In the genomic region with DNA sequence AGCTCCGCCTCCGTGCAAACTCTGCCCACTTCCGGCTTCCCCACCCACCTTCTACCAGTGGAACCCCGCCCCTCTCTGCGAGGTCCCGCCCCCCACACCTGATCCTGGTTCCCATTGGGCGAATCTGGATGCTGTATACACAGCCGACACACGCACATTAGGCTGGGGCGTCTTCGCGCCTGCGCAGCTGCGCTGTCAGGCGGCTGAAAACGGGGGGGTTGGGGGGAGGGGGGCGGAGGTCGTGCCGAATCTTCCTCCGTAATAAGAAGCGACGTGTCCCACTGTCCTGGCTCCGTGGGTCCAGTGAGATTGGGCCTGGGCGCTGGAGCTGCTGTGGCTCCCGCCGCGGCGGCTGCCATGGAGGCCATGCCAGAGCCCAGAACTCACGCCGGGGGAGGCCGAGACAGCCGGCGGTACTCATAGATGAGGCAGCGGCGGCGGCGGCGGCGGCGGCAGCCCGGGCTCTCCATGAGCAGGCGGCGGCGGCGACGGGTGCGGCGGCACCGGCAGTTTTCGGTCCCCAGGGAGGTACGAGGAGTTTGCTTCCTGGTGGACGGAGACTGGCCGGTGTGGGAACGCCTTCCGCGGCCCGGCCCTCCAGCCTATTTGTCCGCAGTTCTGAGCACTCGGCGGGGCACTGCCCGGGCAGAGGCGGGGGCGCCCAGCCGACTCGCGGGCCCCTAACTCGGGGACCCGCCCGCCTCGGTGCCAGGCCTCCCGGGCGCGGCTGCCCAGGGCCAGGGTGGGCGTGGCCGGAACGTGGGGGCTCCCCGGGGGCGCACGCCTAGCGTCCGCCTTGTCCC, we compare ENCODE assay signal across 1 cellular context.
TF ChIP-seq lines count a peak whose summit lies in the region.

No MANE protein-coding gene starts in this region.

TF ChIP-seq in HepG2, 621 proteins besides CTCF, POLR2A, EP300 and RAD21 (continued from another document):
- TF ChIP-seq, protein P1, sequence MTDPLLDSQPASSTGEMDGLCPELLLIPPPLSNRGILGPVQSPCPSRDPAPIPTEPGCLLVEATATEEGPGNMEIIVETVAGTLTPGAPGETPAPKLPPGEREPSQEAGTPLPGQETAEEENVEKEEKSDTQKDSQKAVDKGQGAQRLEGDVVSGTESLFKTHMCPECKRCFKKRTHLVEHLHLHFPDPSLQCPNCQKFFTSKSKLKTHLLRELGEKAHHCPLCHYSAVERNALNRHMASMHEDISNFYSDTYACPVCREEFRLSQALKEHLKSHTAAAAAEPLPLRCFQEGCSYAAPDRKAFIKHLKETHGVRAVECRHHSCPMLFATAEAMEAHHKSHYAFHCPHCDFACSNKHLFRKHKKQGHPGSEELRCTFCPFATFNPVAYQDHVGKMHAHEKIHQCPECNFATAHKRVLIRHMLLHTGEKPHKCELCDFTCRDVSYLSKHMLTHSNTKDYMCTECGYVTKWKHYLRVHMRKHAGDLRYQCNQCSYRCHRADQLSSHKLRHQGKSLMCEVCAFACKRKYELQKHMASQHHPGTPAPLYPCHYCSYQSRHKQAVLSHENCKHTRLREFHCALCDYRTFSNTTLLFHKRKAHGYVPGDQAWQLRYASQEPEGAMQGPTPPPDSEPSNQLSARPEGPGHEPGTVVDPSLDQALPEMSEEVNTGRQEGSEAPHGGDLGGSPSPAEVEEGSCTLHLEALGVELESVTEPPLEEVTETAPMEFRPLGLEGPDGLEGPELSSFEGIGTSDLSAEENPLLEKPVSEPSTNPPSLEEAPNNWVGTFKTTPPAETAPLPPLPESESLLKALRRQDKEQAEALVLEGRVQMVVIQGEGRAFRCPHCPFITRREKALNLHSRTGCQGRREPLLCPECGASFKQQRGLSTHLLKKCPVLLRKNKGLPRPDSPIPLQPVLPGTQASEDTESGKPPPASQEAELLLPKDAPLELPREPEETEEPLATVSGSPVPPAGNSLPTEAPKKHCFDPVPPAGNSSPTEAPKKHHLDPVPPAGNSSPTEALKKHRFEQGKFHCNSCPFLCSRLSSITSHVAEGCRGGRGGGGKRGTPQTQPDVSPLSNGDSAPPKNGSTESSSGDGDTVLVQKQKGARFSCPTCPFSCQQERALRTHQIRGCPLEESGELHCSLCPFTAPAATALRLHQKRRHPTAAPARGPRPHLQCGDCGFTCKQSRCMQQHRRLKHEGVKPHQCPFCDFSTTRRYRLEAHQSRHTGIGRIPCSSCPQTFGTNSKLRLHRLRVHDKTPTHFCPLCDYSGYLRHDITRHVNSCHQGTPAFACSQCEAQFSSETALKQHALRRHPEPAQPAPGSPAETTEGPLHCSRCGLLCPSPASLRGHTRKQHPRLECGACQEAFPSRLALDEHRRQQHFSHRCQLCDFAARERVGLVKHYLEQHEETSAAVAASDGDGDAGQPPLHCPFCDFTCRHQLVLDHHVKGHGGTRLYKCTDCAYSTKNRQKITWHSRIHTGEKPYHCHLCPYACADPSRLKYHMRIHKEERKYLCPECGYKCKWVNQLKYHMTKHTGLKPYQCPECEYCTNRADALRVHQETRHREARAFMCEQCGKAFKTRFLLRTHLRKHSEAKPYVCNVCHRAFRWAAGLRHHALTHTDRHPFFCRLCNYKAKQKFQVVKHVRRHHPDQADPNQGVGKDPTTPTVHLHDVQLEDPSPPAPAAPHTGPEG (CRISPR knock-in tag; IDR thresholded peaks at IDR 0.05), result no peak
- TF ChIP-seq ZFX (CRISPR knock-in tag; IDR thresholded peaks at IDR 0.05; ENCODE audit: low read depth) (peak; percentile 93), SP1 (IDR thresholded peaks at IDR 0.05) (no peak), SP1 (CRISPR knock-in tag; IDR thresholded peaks at IDR 0.05) (peak; percentile 92), ZNF607 (CRISPR knock-in tag; IDR thresholded peaks at IDR 0.05; ENCODE audit: borderline replicate concordance) (peak; percentile 75), NR2C2 (CRISPR knock-in tag; IDR thresholded peaks at IDR 0.05; ENCODE audit: borderline replicate concordance) (no peak; the same call in 1 of the 2 replicates), MYC (CRISPR knock-in tag; IDR thresholded peaks at IDR 0.05; ENCODE audit: borderline replicate concordance) (peak; percentile 5; the same call in 1 of the 2 replicates), ZIK1 (CRISPR knock-in tag; IDR thresholded peaks at IDR 0.05; ENCODE audit: borderline replicate concordance, low read depth) (peak; percentile 53; the same call in 1 of the 2 replicates), CHD2 (IDR thresholded peaks at IDR 0.05; ENCODE audit: low read depth, low read length) (no peak; the same call in 1 of the 2 replicates), HOXD1 (CRISPR knock-in tag; IDR thresholded peaks at IDR 0.05) (no peak), ZNF160 (CRISPR knock-in tag; IDR thresholded peaks at IDR 0.05) (peak; percentile 30; the same call in 1 of the 2 replicates), HOXA3 (CRISPR knock-in tag; IDR thresholded peaks at IDR 0.05) (no peak), CENPX (CRISPR knock-in tag; IDR thresholded peaks at IDR 0.05) (no peak), TBX2 (CRISPR knock-in tag; IDR thresholded peaks at IDR 0.05; ENCODE audit: borderline replicate concordance) (peak; percentile 43; the same call in 1 of the 2 replicates), MAFK (conservative IDR thresholded peaks at IDR 0.05 in 1 of 2, IDR thresholded peaks at IDR 0.05 in 1 of 2; ENCODE audit: low read length in 2 of 2) (no peak), BCL6 (CRISPR knock-in tag; IDR thresholded peaks at IDR 0.05) (no peak), ZNF430 (CRISPR knock-in tag; IDR thresholded peaks at IDR 0.05) (peak; percentile 78; the same call in 1 of the 2 replicates), POLR2AphosphoS5 (IDR thresholded peaks at IDR 0.05; ENCODE audit: low read depth, low read length) (peak; percentile 85), RBFOX2 (IDR thresholded peaks at IDR 0.05; ENCODE audit: low read depth, low read length) (peak; percentile 94), NR2F2 (IDR thresholded peaks at IDR 0.05; ENCODE audit: borderline replicate concordance, low read depth) (no peak)
- TF ChIP-seq, protein P2, sequence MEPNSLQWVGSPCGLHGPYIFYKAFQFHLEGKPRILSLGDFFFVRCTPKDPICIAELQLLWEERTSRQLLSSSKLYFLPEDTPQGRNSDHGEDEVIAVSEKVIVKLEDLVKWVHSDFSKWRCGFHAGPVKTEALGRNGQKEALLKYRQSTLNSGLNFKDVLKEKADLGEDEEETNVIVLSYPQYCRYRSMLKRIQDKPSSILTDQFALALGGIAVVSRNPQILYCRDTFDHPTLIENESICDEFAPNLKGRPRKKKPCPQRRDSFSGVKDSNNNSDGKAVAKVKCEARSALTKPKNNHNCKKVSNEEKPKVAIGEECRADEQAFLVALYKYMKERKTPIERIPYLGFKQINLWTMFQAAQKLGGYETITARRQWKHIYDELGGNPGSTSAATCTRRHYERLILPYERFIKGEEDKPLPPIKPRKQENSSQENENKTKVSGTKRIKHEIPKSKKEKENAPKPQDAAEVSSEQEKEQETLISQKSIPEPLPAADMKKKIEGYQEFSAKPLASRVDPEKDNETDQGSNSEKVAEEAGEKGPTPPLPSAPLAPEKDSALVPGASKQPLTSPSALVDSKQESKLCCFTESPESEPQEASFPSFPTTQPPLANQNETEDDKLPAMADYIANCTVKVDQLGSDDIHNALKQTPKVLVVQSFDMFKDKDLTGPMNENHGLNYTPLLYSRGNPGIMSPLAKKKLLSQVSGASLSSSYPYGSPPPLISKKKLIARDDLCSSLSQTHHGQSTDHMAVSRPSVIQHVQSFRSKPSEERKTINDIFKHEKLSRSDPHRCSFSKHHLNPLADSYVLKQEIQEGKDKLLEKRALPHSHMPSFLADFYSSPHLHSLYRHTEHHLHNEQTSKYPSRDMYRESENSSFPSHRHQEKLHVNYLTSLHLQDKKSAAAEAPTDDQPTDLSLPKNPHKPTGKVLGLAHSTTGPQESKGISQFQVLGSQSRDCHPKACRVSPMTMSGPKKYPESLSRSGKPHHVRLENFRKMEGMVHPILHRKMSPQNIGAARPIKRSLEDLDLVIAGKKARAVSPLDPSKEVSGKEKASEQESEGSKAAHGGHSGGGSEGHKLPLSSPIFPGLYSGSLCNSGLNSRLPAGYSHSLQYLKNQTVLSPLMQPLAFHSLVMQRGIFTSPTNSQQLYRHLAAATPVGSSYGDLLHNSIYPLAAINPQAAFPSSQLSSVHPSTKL (CRISPR knock-in tag; IDR thresholded peaks at IDR 0.05), result 0 out of 2 replicates have a peak, but pooled peaks have one; percentile 11
- TF ChIP-seq, protein P3, sequence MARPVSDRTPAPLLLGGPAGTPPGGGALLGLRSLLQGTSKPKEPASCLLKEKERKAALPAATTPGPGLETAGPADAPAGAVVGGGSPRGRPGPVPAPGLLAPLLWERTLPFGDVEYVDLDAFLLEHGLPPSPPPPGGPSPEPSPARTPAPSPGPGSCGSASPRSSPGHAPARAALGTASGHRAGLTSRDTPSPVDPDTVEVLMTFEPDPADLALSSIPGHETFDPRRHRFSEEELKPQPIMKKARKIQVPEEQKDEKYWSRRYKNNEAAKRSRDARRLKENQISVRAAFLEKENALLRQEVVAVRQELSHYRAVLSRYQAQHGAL (CRISPR knock-in tag; IDR thresholded peaks at IDR 0.05; ENCODE audit: not compliant biosample characterization), result no peak
- TF ChIP-seq, protein P4, sequence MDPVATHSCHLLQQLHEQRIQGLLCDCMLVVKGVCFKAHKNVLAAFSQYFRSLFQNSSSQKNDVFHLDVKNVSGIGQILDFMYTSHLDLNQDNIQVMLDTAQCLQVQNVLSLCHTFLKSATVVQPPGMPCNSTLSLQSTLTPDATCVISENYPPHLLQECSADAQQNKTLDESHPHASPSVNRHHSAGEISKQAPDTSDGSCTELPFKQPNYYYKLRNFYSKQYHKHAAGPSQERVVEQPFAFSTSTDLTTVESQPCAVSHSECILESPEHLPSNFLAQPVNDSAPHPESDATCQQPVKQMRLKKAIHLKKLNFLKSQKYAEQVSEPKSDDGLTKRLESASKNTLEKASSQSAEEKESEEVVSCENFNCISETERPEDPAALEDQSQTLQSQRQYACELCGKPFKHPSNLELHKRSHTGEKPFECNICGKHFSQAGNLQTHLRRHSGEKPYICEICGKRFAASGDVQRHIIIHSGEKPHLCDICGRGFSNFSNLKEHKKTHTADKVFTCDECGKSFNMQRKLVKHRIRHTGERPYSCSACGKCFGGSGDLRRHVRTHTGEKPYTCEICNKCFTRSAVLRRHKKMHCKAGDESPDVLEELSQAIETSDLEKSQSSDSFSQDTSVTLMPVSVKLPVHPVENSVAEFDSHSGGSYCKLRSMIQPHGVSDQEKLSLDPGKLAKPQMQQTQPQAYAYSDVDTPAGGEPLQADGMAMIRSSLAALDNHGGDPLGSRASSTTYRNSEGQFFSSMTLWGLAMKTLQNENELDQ (CRISPR knock-in tag; IDR thresholded peaks at IDR 0.05; ENCODE audit: borderline replicate concordance), result no peak
- TF ChIP-seq, protein P5, sequence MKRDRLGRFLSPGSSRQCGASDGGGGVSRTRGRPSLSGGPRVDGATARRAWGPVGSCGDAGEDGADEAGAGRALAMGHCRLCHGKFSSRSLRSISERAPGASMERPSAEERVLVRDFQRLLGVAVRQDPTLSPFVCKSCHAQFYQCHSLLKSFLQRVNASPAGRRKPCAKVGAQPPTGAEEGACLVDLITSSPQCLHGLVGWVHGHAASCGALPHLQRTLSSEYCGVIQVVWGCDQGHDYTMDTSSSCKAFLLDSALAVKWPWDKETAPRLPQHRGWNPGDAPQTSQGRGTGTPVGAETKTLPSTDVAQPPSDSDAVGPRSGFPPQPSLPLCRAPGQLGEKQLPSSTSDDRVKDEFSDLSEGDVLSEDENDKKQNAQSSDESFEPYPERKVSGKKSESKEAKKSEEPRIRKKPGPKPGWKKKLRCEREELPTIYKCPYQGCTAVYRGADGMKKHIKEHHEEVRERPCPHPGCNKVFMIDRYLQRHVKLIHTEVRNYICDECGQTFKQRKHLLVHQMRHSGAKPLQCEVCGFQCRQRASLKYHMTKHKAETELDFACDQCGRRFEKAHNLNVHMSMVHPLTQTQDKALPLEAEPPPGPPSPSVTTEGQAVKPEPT (CRISPR knock-in tag; IDR thresholded peaks at IDR 0.05; ENCODE audit: low read depth), result peak; percentile 38; the same call in 1 of the 2 replicates
- TF ChIP-seq, protein P6, sequence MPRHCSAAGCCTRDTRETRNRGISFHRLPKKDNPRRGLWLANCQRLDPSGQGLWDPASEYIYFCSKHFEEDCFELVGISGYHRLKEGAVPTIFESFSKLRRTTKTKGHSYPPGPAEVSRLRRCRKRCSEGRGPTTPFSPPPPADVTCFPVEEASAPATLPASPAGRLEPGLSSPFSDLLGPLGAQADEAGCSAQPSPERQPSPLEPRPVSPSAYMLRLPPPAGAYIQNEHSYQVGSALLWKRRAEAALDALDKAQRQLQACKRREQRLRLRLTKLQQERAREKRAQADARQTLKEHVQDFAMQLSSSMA (CRISPR knock-in tag; IDR thresholded peaks at IDR 0.05), result no peak
